Comparison of ENCODE assay signal across 22 cellular contexts in genomic region chr15:55710286-55710685, GRCh38. TPM values are rescaled to one million over a fixed set of nuclear protein-coding genes. Genes with fewer than 3 reads are reported as not detected.
"Had no signal": no experiment of that assay in that cellular context is flagged by ENCODE, and none has a peak within 500 bp of the region (broad histone marks: within the 10 kb centered on the region; RNA-seq: fewer than 3 reads in every experiment).

No MANE protein-coding gene starts in this region.

- H3K4me3 ChIP-seq: hepatocyte, left lung, lung, neural progenitor cell, right atrium auricular region, skin epidermis, suprapubic skin, tibial nerve had no signal

- H3K27ac ChIP-seq: brain microvascular endothelial cell, hepatocyte, left lung, neural progenitor cell, right atrium auricular region, skin epidermis, suprapubic skin, tibial nerve had no signal

- H3K27me3 ChIP-seq: brain microvascular endothelial cell, hepatocyte, left lung, neural progenitor cell, right atrium auricular region, suprapubic skin, tibial nerve had no signal

- H3K36me3 ChIP-seq: brain microvascular endothelial cell, left lung, right atrium auricular region, suprapubic skin, tibial nerve had no signal

- H3K4me1 ChIP-seq: left lung, right atrium auricular region, suprapubic skin, tibial nerve had no signal

- H2AFZ ChIP-seq: hepatocyte, neural progenitor cell had no signal

- H3K4me2 ChIP-seq: hepatocyte, neural progenitor cell had no signal

- H3K9ac ChIP-seq: neural progenitor cell had no signal

- H3K9me3 ChIP-seq: left lung, right atrium auricular region, suprapubic skin, tibial nerve had no signal

- DNase-seq: activated gamma-delta T cell treated with Interleukin-2 at 50 U/mL for 16 hours; activated T-cell treated with anti-CD3 and anti-CD28 coated beads, Interleukin-2, amount 50 U/mL, for 1 hour; aorta; brain microvascular endothelial cell; caudate nucleus; effector CD4-positive, alpha-beta T cell; foreskin melanocyte; immature natural killer cell; kidney glomerular epithelial cell; left lung; stimulated activated CD4-positive, alpha-beta T cell treated with anti-CD3 and anti-CD28 coated beads, Interleukin-2, amount 100 ng/mL, for 24 hours; stimulated activated naive CD8-positive, alpha-beta T cell treated with anti-CD3 and anti-CD28 coated beads, Interleukin-15, amount 100 ng/mL, for 72 hours; T-helper 9 cell had no signal

RNA-seq across cellular contexts. Expression of gene PRTG, which starts 32.7 kb away (rescaled TPM):
- total RNA-seq: activated naive CD4-positive, alpha-beta T cell treated with anti-CD3 and anti-CD28 coated beads, Interleukin-2, amount 50 U/mL, for 72 hours; naive thymus-derived CD8-positive, alpha-beta T cell had no signal
- polyA plus RNA-seq: immature natural killer cell; naive thymus-derived CD8-positive, alpha-beta T cell had no signal
